8 cellular contexts compared by ENCODE assay signal in the genomic region with DNA sequence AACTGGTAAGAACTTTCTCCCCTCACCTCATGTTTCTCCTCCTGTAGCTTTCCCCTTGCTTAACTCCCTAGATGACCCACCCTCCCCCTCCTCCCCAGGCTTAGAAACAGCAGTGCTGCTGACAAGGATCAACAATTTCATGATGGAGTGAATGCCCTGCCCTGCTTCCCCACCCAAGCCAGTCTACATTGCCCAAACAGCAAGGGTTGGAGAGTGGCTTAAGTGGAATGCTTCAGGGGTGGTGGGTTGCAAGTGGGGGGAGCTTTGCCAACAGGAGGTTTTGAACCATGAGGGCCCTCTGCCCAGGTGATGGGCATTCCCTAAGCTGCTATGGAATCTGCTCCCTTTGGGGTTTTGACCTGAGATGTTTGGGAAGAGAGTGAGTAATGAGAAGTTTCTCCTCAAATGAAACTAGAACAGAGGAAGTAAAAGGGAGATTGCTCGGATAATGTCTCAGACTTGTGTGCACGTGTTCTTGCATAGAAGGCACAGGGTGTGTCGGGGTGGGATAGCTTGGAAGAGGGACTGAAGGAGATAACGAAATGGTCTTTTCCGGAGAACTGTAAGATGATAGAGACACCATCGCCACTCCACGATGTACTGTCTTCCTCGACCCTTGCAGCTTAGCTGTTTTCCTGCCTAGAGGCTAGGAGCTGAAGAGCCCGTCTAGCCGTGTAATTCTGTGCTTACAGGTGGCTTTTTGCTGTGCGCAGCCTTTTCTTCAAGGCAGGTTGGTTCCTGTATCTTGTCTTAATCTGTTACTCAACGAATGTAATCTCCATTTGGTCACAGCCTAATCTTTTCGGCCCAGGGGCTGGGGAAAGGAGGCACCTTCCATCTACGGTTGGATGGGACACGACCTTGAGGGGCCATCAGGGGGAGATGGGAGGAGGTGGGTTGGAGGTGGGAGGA. TPM values are rescaled to one million over a fixed set of nuclear protein-coding genes. Genes with fewer than 3 reads are reported as not detected.
A peak's percentile ranks its signal among the peaks of the same experiment; 100 is the strongest.
DNase-seq lines count a peak whose midpoint lies in the region; ATAC-seq and TF ChIP-seq lines count a peak whose summit lies in the region.

No MANE protein-coding gene starts in this region.

- DNase-seq in AG09309 (ENCODE audit: low read depth): no peak
- DNase-seq in HL-60 (ENCODE audit: low read depth in 1 of 2, low spot score in 1 of 2): no peak
- DNase-seq in astrocyte of the spinal cord (ENCODE audit: low read depth, low spot score): no peak
- no peak for DNase-seq in mesothelial cell of epicardium (ENCODE audit: low spot score in 2 of 2, unreplicated experiment in 2 of 2)
- no peak for DNase-seq in EL
- no peak for DNase-seq in glomerular visceral epithelial cell (ENCODE audit: extremely low spot score)
- no peak for DNase-seq in omental fat pad (ENCODE audit: low spot score)

- no peaks in the 10 kb centered on the region for H3K36me3 Mint-ChIP-seq in mesothelial cell of epicardium

- peaks cover 31% of the 10 kb centered on the region for H3K9me3 Mint-ChIP-seq in mesothelial cell of epicardium

- peak overlapping the region; percentile 89 for H3K4me3 Mint-ChIP-seq in mesothelial cell of epicardium

- TF ChIP-seq CTCF in AG09309 (IDR thresholded peaks at IDR 0.05; ENCODE audit: control insufficient read depth, insufficient read depth, low read depth, low read length, missing control alignments) (no peak), HL-60 (IDR thresholded peaks at IDR 0.05; ENCODE audit: insufficient read depth, low read length) (no peak), astrocyte of the spinal cord (IDR thresholded peaks at IDR 0.05; ENCODE audit: low read depth, low read length) (no peak), mesothelial cell of epicardium (IDR thresholded peaks at IDR 0.05; ENCODE audit: unreplicated experiment) (no peak), omental fat pad (IDR thresholded peaks at IDR 0.05) (no peak)

- peaks cover 4% of the 10 kb centered on the region for H3K27me3 ChIP-seq in HL-60 (ENCODE audit: insufficient read depth, poor library complexity, severe bottlenecking)

- in situ Hi-C loops in astrocyte of the spinal cord (cut with HindIII; ENCODE audit: low sequenced_read_pairs): no loop called here

- H3K4me3 ChIP-seq in AG09309 (ENCODE audit: control insufficient read depth, low read depth, low read length): peak overlapping the region; percentile 65
- H3K4me3 ChIP-seq in HL-60 (replicated peaks; ENCODE audit: insufficient read depth, low read length): peak overlapping the region; percentile 63
- peak overlapping the region; percentile 67 for H3K4me3 ChIP-seq in astrocyte of the spinal cord (ENCODE audit: low read depth, low read length)

- peaks cover 11% of the 10 kb centered on the region for H3K4me1 Mint-ChIP-seq in mesothelial cell of epicardium

- no peak overlapping the region for H3K27ac ChIP-seq in HL-60 (replicated peaks)

- H3K27ac Mint-ChIP-seq in mesothelial cell of epicardium: peak overlapping the region; percentile 45

- ATAC-seq in GM21786 (IDR thresholded peaks at IDR 0.05; ENCODE audit: unreplicated experiment) (no peak), omental fat pad (ENCODE audit: low FRiP score) (no peak)

- peaks cover 24% of the 10 kb centered on the region for H3K27me3 Mint-ChIP-seq in mesothelial cell of epicardium (ENCODE audit: low read depth)

RNA-seq across cellular contexts. Expression of a gene that starts 10.1 kb away (rescaled TPM):
- total RNA-seq in mesothelial cell of epicardium: 0.29 to 0.36 TPM (median 0.31 TPM) in 3 replicates
- total RNA-seq in omental fat pad: not detected

RNA-seq across cellular contexts. Expression of a gene that starts 11.4 kb away (rescaled TPM):
- total RNA-seq in mesothelial cell of epicardium: 39.1 to 44.0 TPM (median 39.6 TPM) in 3 replicates
- total RNA-seq in omental fat pad: 1 to 10 TPM; 3.7 to 7.8 (median 5.3) TPM
